Comparison of ENCODE assay signal across 14 cellular contexts in the genomic region with DNA sequence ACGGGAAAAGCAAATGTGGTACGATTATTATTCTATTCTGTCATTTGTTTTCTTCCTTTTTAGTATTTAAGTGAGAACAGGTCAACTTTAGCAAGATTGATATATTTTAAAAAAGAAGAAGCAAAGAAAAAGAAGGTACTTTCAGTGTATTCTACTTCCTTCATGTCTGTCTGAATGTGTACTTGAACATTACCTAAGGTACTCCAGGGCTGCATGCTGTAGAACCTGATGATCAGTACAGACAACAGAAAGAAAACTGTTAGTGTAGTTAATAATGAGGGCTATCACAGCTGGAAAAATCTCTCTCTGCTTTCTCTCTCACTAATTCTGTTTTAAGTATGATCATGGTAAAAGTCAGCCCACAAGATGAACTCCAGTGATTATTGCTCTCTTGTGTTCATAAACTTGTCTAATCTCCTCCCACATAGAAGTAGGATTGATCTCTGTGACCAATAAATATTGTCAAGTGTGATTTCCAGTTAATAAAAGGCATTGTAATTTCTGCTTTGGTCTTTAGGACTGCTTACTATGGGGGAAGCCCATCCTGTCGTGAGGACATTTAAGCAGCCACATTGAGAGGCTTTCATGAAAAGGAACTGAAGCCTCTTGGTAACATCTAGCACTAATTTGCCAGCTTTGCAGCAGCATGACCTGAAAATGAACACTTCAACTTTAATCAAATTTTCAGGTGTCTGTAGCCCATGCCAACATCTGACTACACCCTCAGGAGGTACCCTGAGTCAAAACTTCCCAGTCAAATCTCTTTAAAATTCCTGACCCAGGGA.
A peak's percentile ranks its signal among the peaks of the same experiment; 100 is the strongest.
DNase-seq lines count a peak whose midpoint lies in the region; ATAC-seq and TF ChIP-seq lines count a peak whose summit lies in the region.
"Had no signal": no experiment of that assay in that cellular context is flagged by ENCODE, and none has a peak within 500 bp of the region (broad histone marks: within the 10 kb centered on the region; RNA-seq: fewer than 3 reads in every experiment).

No MANE protein-coding gene starts in this region.

- H3K27me3 ChIP-seq in SK-N-SH (ENCODE audit: insufficient read depth) (no peaks in the 10 kb centered on the region), GM23338 (ENCODE audit: insufficient read depth) (no peaks in the 10 kb centered on the region)

- WGBS in SK-N-SH (ENCODE audit: low lambda C conversion rate) = 29% methylated on average over 3 of the region's 3 CpGs

- intact Hi-C loops in activated CD4-positive, alpha-beta memory T cell treated with anti-CD3 and anti-CD28 coated beads for 36 hours (cut with micrococcal nuclease) = no loop called here

- H3K9me3 Mint-ChIP-seq in GM23338 = no peaks in the 10 kb centered on the region; the same call in 2 of the 3 replicates
- peaks cover 4% of the 10 kb centered on the region for H3K9me3 Mint-ChIP-seq in activated CD4-positive, alpha-beta memory T cell treated with anti-CD3 and anti-CD28 coated beads for 36 hours

- TF ChIP-seq CTCF in SK-N-SH (IDR thresholded peaks at IDR 0.05) (no peak), GM23338 (conservative IDR thresholded peaks at IDR 0.05; ENCODE audit: low read depth in 2 of 2) (no peak)

- H3K9ac ChIP-seq in SK-N-SH = no peak overlapping the region

- H3K9me2 ChIP-seq in SK-N-SH (no peaks in the 10 kb centered on the region), GM23338 (ENCODE audit: insufficient read depth) (peaks cover 16% of the 10 kb centered on the region; the same call in 1 of the 2 replicates)

- no peak overlapping the region for H3K4me3 Mint-ChIP-seq in GM23338
- H3K4me3 Mint-ChIP-seq in activated CD4-positive, alpha-beta memory T cell treated with anti-CD3 and anti-CD28 coated beads for 36 hours = no peak overlapping the region

- H3K4me1 Mint-ChIP-seq in GM23338 = no peaks in the 10 kb centered on the region
- peaks cover 12% of the 10 kb centered on the region for H3K4me1 Mint-ChIP-seq in activated CD4-positive, alpha-beta memory T cell treated with anti-CD3 and anti-CD28 coated beads for 36 hours (ENCODE audit: low read depth)

- H3K4me2 ChIP-seq in SK-N-SH (no peak overlapping the region), GM23338 (no peak overlapping the region)

- no peaks in the 10 kb centered on the region for H3K36me3 ChIP-seq in SK-N-SH (replicated peaks in 1 of 2; ENCODE audit: control insufficient read depth in 1 of 2, insufficient read depth in 2 of 2, low read length in 1 of 2)
- H3K36me3 ChIP-seq in GM23338 (ENCODE audit: insufficient read depth) = no peaks in the 10 kb centered on the region

- POLR2A ChIA-PET in SK-N-SH (lab: Yijun Ruan, JAX) = no interaction called here
- POLR2A ChIA-PET in activated CD4-positive, alpha-beta memory T cell treated with anti-CD3 and anti-CD28 coated beads for 36 hours (lab: Charles Lee) = no interaction called here

- H4K20me1 ChIP-seq in SK-N-SH (ENCODE audit: insufficient read depth) = no peaks in the 10 kb centered on the region
- H4K20me1 ChIP-seq in GM23338 (replicated peaks; ENCODE audit: insufficient read depth) = no peaks in the 10 kb centered on the region

- H3K36me3 Mint-ChIP-seq in GM23338 (ENCODE audit: low read depth) = no peaks in the 10 kb centered on the region
- H3K36me3 Mint-ChIP-seq in activated CD4-positive, alpha-beta memory T cell treated with anti-CD3 and anti-CD28 coated beads for 36 hours = peaks cover 3% of the 10 kb centered on the region

- TF ChIP-seq RAD21 in SK-N-SH (IDR thresholded peaks at IDR 0.05; ENCODE audit: low read length) = no peak

- no peaks in the 10 kb centered on the region for H3K4me1 ChIP-seq in SK-N-SH (ENCODE audit: control insufficient read depth in 1 of 2, insufficient read depth in 2 of 2, low read depth in 1 of 2, low read length in 1 of 2)
- no peaks in the 10 kb centered on the region for H3K4me1 ChIP-seq in GM23338 (ENCODE audit: insufficient read depth)

- no peak overlapping the region for H3K27ac Mint-ChIP-seq in GM23338
- H3K27ac Mint-ChIP-seq in activated CD4-positive, alpha-beta memory T cell treated with anti-CD3 and anti-CD28 coated beads for 36 hours = no peak overlapping the region

- H3K79me2 ChIP-seq in SK-N-SH (ENCODE audit: insufficient read depth) (no peaks in the 10 kb centered on the region), GM23338 (replicated peaks; ENCODE audit: insufficient read depth) (no peaks in the 10 kb centered on the region)

- DNase-seq in SK-N-SH (no peak), GM23338 (ENCODE audit: low spot score) (no peak), NCI-H128 (lab: John Stamatoyannopoulos, UW; ENCODE audit: unreplicated experiment) (no peak)
- no peak for DNase-seq in stimulated activated CD4-positive, alpha-beta T cell treated with anti-CD3 and anti-CD28 coated beads, Interleukin-2, amount 100 ng/mL, for 24 hours
- no peak for DNase-seq in activated CD4-positive, alpha-beta memory T cell treated with anti-CD3 and anti-CD28 coated beads for 36 hours
- DNase-seq: NCI-H1048; OCI-M1; stimulated activated naive CD4-positive, alpha-beta T cell had no signal

- ATAC-seq in SK-N-SH treated with all-trans-retinoic acid at 6 μM for 48 hours (no peak), GM23338 (no peak), HG03280 (IDR thresholded peaks at IDR 0.05; ENCODE audit: unreplicated experiment) (peak; percentile 72), esophagus mucosa (no peak)
- ATAC-seq: sciatic nerve had no signal

- H3K27me3 Mint-ChIP-seq in GM23338 (ENCODE audit: insufficient read depth, low read depth, poor library complexity) = no peaks in the 10 kb centered on the region
- no peaks in the 10 kb centered on the region for H3K27me3 Mint-ChIP-seq in activated CD4-positive, alpha-beta memory T cell treated with anti-CD3 and anti-CD28 coated beads for 36 hours

- H3K27ac ChIP-seq in SK-N-SH (ENCODE audit: low read depth in 2 of 2, low read length in 1 of 2) = no peak overlapping the region; a peak in 1 of 4 replicates
- H3K27ac ChIP-seq in GM23338 (ENCODE audit: low read depth) = no peak overlapping the region
- H3K27ac ChIP-seq: 22Rv1, epithelial cell of prostate had no signal

- H3F3A ChIP-seq in SK-N-SH (replicated peaks; ENCODE audit: insufficient read depth) (no peaks in the 10 kb centered on the region), GM23338 (replicated peaks; ENCODE audit: low read depth) (no peaks in the 10 kb centered on the region)

- H2AFZ ChIP-seq in SK-N-SH (ENCODE audit: low read depth) (peak overlapping the region; percentile 25; the same call in 1 of the 2 replicates), GM23338 (0 out of 2 replicates have a peak overlapping the region, but pooled peaks have one; percentile 11)

- CTCF ChIA-PET in SK-N-SH (lab: Yijun Ruan, JAX) = interaction anchor here (0.7 kb wide), 1 partner anchor 47 kb away, joined by 3 read pairs; no protein-coding TSS in a partner anchor
- CTCF ChIA-PET in activated CD4-positive, alpha-beta memory T cell treated with anti-CD3 and anti-CD28 coated beads for 36 hours (lab: Charles Lee) = no interaction called here

- H3K4me3 ChIP-seq in SK-N-SH (ENCODE audit: low read depth in 2 of 2, low read length in 1 of 2) = no peak overlapping the region
- H3K4me3 ChIP-seq in GM23338 = no peak overlapping the region

- no peaks in the 10 kb centered on the region; the same call in 1 of the 2 replicates for H3K9me3 ChIP-seq in SK-N-SH

- TF ChIP-seq EP300 in SK-N-SH (IDR thresholded peaks at IDR 0.05; ENCODE audit: borderline replicate concordance in 1 of 2, low read depth in 1 of 2, low read length in 1 of 2) = no peak

TF ChIP-seq in SK-N-SH, 30 proteins besides CTCF, POLR2A, EP300 and RAD21 (continues in another document):
- TF ChIP-seq TEAD4 (IDR thresholded peaks at IDR 0.05; ENCODE audit: borderline replicate concordance, insufficient read depth) (no peak), RXRA (IDR thresholded peaks at IDR 0.05; ENCODE audit: borderline replicate concordance, low read depth) (no peak), FOXM1 (IDR thresholded peaks at IDR 0.05; ENCODE audit: low read depth) (no peak), NFIC (IDR thresholded peaks at IDR 0.05; ENCODE audit: borderline replicate concordance) (no peak)
- TF ChIP-seq, protein P1, sequence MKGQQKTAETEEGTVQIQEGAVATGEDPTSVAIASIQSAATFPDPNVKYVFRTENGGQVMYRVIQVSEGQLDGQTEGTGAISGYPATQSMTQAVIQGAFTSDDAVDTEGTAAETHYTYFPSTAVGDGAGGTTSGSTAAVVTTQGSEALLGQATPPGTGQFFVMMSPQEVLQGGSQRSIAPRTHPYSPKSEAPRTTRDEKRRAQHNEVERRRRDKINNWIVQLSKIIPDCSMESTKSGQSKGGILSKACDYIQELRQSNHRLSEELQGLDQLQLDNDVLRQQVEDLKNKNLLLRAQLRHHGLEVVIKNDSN (IDR thresholded peaks at IDR 0.05; ENCODE audit: borderline replicate concordance, low read depth) = no peak

TF ChIP-seq in SK-N-SH treated with all-trans-retinoic acid at 6 μM for 48 hours, 23 proteins besides CTCF, POLR2A, EP300 and RAD21 (continues in another document):
- no peak for TF ChIP-seq BACH2 (CRISPR knock-in tag; IDR thresholded peaks at IDR 0.05; ENCODE audit: borderline replicate concordance)
- TF ChIP-seq, protein P2, sequence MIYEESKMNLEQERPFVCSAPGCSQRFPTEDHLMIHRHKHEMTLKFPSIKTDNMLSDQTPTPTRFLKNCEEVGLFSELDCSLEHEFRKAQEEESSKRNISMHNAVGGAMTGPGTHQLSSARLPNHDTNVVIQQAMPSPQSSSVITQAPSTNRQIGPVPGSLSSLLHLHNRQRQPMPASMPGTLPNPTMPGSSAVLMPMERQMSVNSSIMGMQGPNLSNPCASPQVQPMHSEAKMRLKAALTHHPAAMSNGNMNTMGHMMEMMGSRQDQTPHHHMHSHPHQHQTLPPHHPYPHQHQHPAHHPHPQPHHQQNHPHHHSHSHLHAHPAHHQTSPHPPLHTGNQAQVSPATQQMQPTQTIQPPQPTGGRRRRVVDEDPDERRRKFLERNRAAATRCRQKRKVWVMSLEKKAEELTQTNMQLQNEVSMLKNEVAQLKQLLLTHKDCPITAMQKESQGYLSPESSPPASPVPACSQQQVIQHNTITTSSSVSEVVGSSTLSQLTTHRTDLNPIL (CRISPR knock-in tag; IDR thresholded peaks at IDR 0.05; ENCODE audit: low read depth) = no peak
- TF ChIP-seq ZFP30 (CRISPR knock-in tag; IDR thresholded peaks at IDR 0.05) = no peak

TF ChIP-seq in GM23338, 12 proteins besides CTCF, POLR2A, EP300 and RAD21 (continues in another document):
- TF ChIP-seq ZNF114 (CRISPR knock-in tag; IDR thresholded peaks at IDR 0.05) (no peak), JUNB (IDR thresholded peaks at IDR 0.05; ENCODE audit: unreplicated experiment) (no peak), NANOG (IDR thresholded peaks at IDR 0.05; ENCODE audit: borderline replicate concordance) (no peak), ZNF331 (CRISPR knock-in tag; IDR thresholded peaks at IDR 0.05; ENCODE audit: low read depth) (no peak), EZH2 (IDR thresholded peaks at IDR 0.05; ENCODE audit: low read depth, unreplicated experiment) (no peak), EZH2phosphoT487 (IDR thresholded peaks at IDR 0.05; ENCODE audit: unreplicated experiment) (no peak), STAT1 (IDR thresholded peaks at IDR 0.05; ENCODE audit: unreplicated experiment) (no peak)
